In the genomic region with DNA sequence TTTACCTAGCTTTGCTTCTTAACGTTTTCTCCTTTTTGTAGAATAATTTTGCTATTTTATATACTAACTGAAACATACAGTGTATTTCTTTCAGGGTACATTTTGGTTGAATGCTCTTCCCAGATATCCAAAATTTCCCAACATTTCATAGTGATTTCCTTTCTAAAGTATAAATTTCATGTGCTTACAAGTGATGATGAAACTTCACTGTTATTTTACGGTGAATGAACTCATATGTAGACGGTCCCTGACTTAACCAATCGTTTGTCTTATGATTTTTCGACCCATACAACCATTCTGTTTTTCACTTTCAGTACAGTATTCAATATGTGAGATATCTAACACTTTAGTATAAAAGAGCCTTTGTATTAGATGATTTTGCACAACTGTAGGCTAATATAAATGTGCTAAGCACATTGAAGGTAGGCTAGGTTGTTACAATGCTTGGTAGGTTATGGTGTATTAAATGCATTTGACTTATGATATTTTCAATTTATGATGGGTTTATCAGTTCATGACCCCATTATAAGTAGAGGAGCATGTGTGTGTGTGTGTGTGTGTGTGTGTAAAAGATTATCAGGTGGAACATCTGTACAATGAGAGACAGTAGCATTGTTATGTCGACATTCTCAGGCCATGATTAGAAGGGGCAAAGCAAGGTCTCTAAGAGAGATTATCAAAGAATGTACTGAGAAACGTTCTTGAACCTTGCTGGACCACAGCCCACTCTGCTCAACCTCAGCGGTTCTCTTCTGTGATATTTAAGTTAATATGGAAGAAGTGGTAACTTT, we compare ENCODE assay signal across 15 cellular contexts.
"Had no signal": no experiment of that assay in that cellular context is flagged by ENCODE, and none has a peak within 500 bp of the region (broad histone marks: within the 10 kb centered on the region; RNA-seq: fewer than 3 reads in every experiment).

No MANE protein-coding gene starts in this region.

- H3K4me3 ChIP-seq: tibial nerve, vagina had no signal

- H3K9me3 ChIP-seq: vagina had no signal

- H3K27ac ChIP-seq: tibial nerve, vagina had no signal

- DNase-seq: activated CD4-positive, alpha-beta T cell treated with anti-CD3 and anti-CD28 coated beads, Interleukin-2, amount 50 U/mL, for 48 hours; activated CD4-positive, CD25-positive, alpha-beta regulatory T cell treated with anti-CD3 and anti-CD28 coated beads, Interleukin-2, amount 50 U/mL, for 72 hours; activated gamma-delta T cell; activated naive CD8-positive, alpha-beta T cell treated with anti-CD3 and anti-CD28 coated beads, Interleukin-2, amount 10 ng/mL, durations not matched to agents 7 days and 5 days; aorta; effector memory CD4-positive, alpha-beta T cell; islet precursor cell; nucleus accumbens; stimulated activated CD4-positive, alpha-beta T cell treated with anti-CD3 and anti-CD28 coated beads, Interleukin-4, amount 100 ng/mL, for 1 hour; stimulated activated naive CD4-positive, alpha-beta T cell; T-helper 9 cell had no signal

- H3K27ac Mint-ChIP-seq: activated naive CD8-positive, alpha-beta T cell treated with anti-CD3 and anti-CD28 coated beads, Interleukin-2, amount 10 ng/mL, durations not matched to agents 7 days and 5 days; dendritic cell treated with granulocyte-macrophage colony-stimulating factor and Interleukin-4, amounts not matched to agents 40 ng/mL and 50 ng/mL, for 4 days had no signal

- H3K36me3 ChIP-seq: vagina had no signal

- H3K4me3 Mint-ChIP-seq: activated naive CD8-positive, alpha-beta T cell treated with anti-CD3 and anti-CD28 coated beads, Interleukin-2, amount 10 ng/mL, durations not matched to agents 7 days and 5 days; dendritic cell treated with granulocyte-macrophage colony-stimulating factor and Interleukin-4, amounts not matched to agents 40 ng/mL and 50 ng/mL, for 4 days; nephron had no signal

- H3K27me3 ChIP-seq: tibial nerve, vagina had no signal

- H3K27me3 Mint-ChIP-seq: activated naive CD8-positive, alpha-beta T cell treated with anti-CD3 and anti-CD28 coated beads, Interleukin-2, amount 10 ng/mL, durations not matched to agents 7 days and 5 days; dendritic cell treated with granulocyte-macrophage colony-stimulating factor and Interleukin-4, amounts not matched to agents 40 ng/mL and 50 ng/mL, for 4 days had no signal
